Comparison of ENCODE assay signal across 32 cellular contexts in genomic region chr9:108235599-108235998, GRCh38.
"Had no signal": no experiment of that assay in that cellular context is flagged by ENCODE, and none has a peak within 500 bp of the region (broad histone marks: within the 10 kb centered on the region; RNA-seq: fewer than 3 reads in every experiment).

No MANE protein-coding gene starts in this region.

- H3K27me3 Mint-ChIP-seq: activated CD8-positive, alpha-beta T cell treated with anti-CD3 and anti-CD28 coated beads for 36 hours; activated naive CD8-positive, alpha-beta T cell; activated T-helper 17 cell treated with anti-CD3 and anti-CD28 coated beads, Interleukin-2, amount 50 U/mL, for 72 hours; effector memory CD8-positive, alpha-beta T cell; T-helper 17 cell had no signal

- H3K36me3 ChIP-seq: esophagus muscularis mucosa, gastrocnemius medialis, heart left ventricle, WERI-Rb-1 had no signal

- H3K4me1 ChIP-seq: body of pancreas, esophagus muscularis mucosa, foreskin keratinocyte, gastrocnemius medialis, heart left ventricle had no signal

- H3K9me3 Mint-ChIP-seq: activated B cell treated with CpG ODN at 0.5 μM for 24 hours; T-helper 2 cell treated with Interferon-gamma antibody and Interleukin-4, amounts not matched to agents 5 μg/mL and 100 μg/mL, for 36 hours had no signal

- H3K36me3 Mint-ChIP-seq: activated naive CD8-positive, alpha-beta T cell had no signal

- ATAC-seq: activated CD4-positive, CD25-positive, alpha-beta regulatory T cell treated with anti-CD3 and anti-CD28 coated beads, Interleukin-2, amount 50 U/mL, for 24 hours; activated CD8-positive, alpha-beta T cell treated with anti-CD3 and anti-CD28 coated beads for 36 hours; activated T-cell treated with anti-CD3 and anti-CD28 coated beads, Interleukin-2, amount 50 U/mL, for 4 hours; activated T-helper 17 cell treated with anti-CD3 and anti-CD28 coated beads, Interleukin-2, amount 50 U/mL, for 72 hours; body of pancreas; effector memory CD8-positive, alpha-beta T cell; foreskin keratinocyte; gastrocnemius medialis; heart left ventricle; T-helper 17 cell had no signal

- H3K9me3 ChIP-seq: body of pancreas, gastrocnemius medialis had no signal

- H3K27ac Mint-ChIP-seq: activated B cell treated with CpG ODN at 0.5 μM for 24 hours; activated CD8-positive, alpha-beta T cell treated with anti-CD3 and anti-CD28 coated beads for 36 hours; activated naive CD8-positive, alpha-beta T cell; activated T-helper 17 cell treated with anti-CD3 and anti-CD28 coated beads, Interleukin-2, amount 50 U/mL, for 72 hours; effector memory CD8-positive, alpha-beta T cell; T-helper 17 cell; T-helper 2 cell treated with Interferon-gamma antibody and Interleukin-4, amounts not matched to agents 5 μg/mL and 100 μg/mL, for 36 hours had no signal

- H3K4me1 Mint-ChIP-seq: activated B cell treated with CpG ODN at 0.5 μM for 24 hours; activated T-helper 17 cell treated with anti-CD3 and anti-CD28 coated beads, Interleukin-2, amount 50 U/mL, for 72 hours; T-helper 17 cell had no signal

- H3K27ac ChIP-seq: body of pancreas, esophagus muscularis mucosa, foreskin keratinocyte, gastrocnemius medialis, heart left ventricle, WERI-Rb-1 had no signal

- DNase-seq: activated B cell treated with CpG ODN at 0.5 μM for 24 hours; activated CD4-positive, alpha-beta T cell treated with anti-CD3 and anti-CD28 coated beads for 48 hours; activated CD4-positive, alpha-beta T cell treated with anti-CD3 and anti-CD28 coated beads, Interleukin-2, amount 50 U/mL, for 1 hour; activated CD4-positive, alpha-beta T cell treated with anti-CD3 and anti-CD28 coated beads, Interleukin-2, amount 50 U/mL, for 48 hours; activated CD8-positive, alpha-beta memory T cell treated with anti-CD3 and anti-CD28 coated beads for 24 hours; activated CD8-positive, alpha-beta T cell treated with anti-CD3 and anti-CD28 coated beads for 36 hours; activated effector memory CD4-positive, alpha-beta T cell treated with Interleukin-2 at 50 U/mL for 16 hours; activated gamma-delta T cell treated with Interleukin-2 at 50 U/mL for 16 hours; activated naive CD4-positive, alpha-beta T cell treated with anti-CD3 and anti-CD28 coated beads, Interleukin-2, amount 50 U/mL, for 16 hours; activated naive CD4-positive, alpha-beta T cell treated with Interleukin-2 at 50 U/mL for 16 hours; activated T-cell treated with anti-CD3 and anti-CD28 coated beads, Interleukin-2, amount 50 U/mL, for 4 hours; amygdala; aorta; body of pancreas; caudate nucleus; cortex of kidney; dermis blood vessel endothelial cell; effector CD4-positive, alpha-beta T cell; effector memory CD8-positive, alpha-beta T cell; erythroblast; foreskin keratinocyte; gastrocnemius medialis; glutamatergic neuron; heart left ventricle; T-helper 17 cell; T1000; WERI-Rb-1 had no signal

- H3K4me3 ChIP-seq: body of pancreas, esophagus muscularis mucosa, gastrocnemius medialis, heart left ventricle had no signal

- H3K27me3 ChIP-seq: body of pancreas, esophagus muscularis mucosa, foreskin keratinocyte, gastrocnemius medialis, heart left ventricle had no signal

- H3K4me3 Mint-ChIP-seq: activated B cell treated with CpG ODN at 0.5 μM for 24 hours; activated CD8-positive, alpha-beta T cell treated with anti-CD3 and anti-CD28 coated beads for 36 hours; activated naive CD8-positive, alpha-beta T cell; activated T-cell treated with anti-CD3 and anti-CD28 coated beads, Interleukin-2, amount 50 U/mL, for 4 hours; activated T-helper 17 cell treated with anti-CD3 and anti-CD28 coated beads, Interleukin-2, amount 50 U/mL, for 72 hours; effector memory CD8-positive, alpha-beta T cell; T-helper 17 cell; T-helper 2 cell treated with Interferon-gamma antibody and Interleukin-4, amounts not matched to agents 5 μg/mL and 100 μg/mL, for 36 hours had no signal
